17 cellular contexts compared by ENCODE assay signal in genomic region chr6:51019785-51020184, GRCh38.
DNase-seq lines count a peak whose midpoint lies in the region; ATAC-seq and TF ChIP-seq lines count a peak whose summit lies in the region.
"Had no signal": no experiment of that assay in that cellular context is flagged by ENCODE, and none has a peak within 500 bp of the region (broad histone marks: within the 10 kb centered on the region; RNA-seq: fewer than 3 reads in every experiment).

No MANE protein-coding gene starts in this region.

- H3K9me3 ChIP-seq in lower lobe of right lung (no peaks in the 10 kb centered on the region), GM23248 (ENCODE audit: low read depth) (no peaks in the 10 kb centered on the region)
- H3K9me3 ChIP-seq: BLaER1 treated with 17β-estradiol and CSF1 and Interleukin-3, amounts not matched to agents 10 nM and 100 nM; SJCRH30 had no signal

- no peaks in the 10 kb centered on the region for H3F3A ChIP-seq in GM23248 (ENCODE audit: insufficient read depth)

- ATAC-seq in lower lobe of right lung (no peak), HG02885 (IDR thresholded peaks at IDR 0.05; ENCODE audit: poor library complexity, unreplicated experiment) (no peak)

- no peaks in the 10 kb centered on the region for H4K20me1 ChIP-seq in GM23248 (ENCODE audit: insufficient read depth)
- H4K20me1 ChIP-seq: BLaER1 treated with 17β-estradiol and CSF1 and Interleukin-3, amounts not matched to agents 10 nM and 100 nM had no signal

- H3K4me1 ChIP-seq in lower lobe of right lung (no peaks in the 10 kb centered on the region), GM23248 (ENCODE audit: insufficient read depth) (no peaks in the 10 kb centered on the region)
- H3K4me1 ChIP-seq: BLaER1 treated with 17β-estradiol and CSF1 and Interleukin-3, amounts not matched to agents 10 nM and 100 nM; SJCRH30 had no signal

- intact Hi-C loops in lower lobe of right lung (cut with DNase I) = no loop called here

- no peak overlapping the region for H3K9ac ChIP-seq in GM23248
- H3K9ac ChIP-seq: BLaER1 treated with 17β-estradiol and CSF1 and Interleukin-3, amounts not matched to agents 10 nM and 100 nM had no signal

- in situ Hi-C loops in GM23248 (cut with MboI) = no loop called here

- TF ChIP-seq CTCF in lower lobe of right lung (IDR thresholded peaks at IDR 0.05) = no peak

- H3K4me3 ChIP-seq in lower lobe of right lung (no peak overlapping the region), GM23248 (no peak overlapping the region)
- H3K4me3 ChIP-seq: BLaER1 treated with 17β-estradiol and CSF1 and Interleukin-3, amounts not matched to agents 10 nM and 100 nM; SJCRH30 had no signal

- no peak overlapping the region for H3K4me2 ChIP-seq in GM23248 (ENCODE audit: unreplicated experiment)
- H3K4me2 ChIP-seq: BLaER1 treated with 17β-estradiol and CSF1 and Interleukin-3, amounts not matched to agents 10 nM and 100 nM had no signal

- H3K27ac ChIP-seq in lower lobe of right lung = no peak overlapping the region
- no peak overlapping the region for H3K27ac ChIP-seq in GM23248
- H3K27ac ChIP-seq: BLaER1 treated with 17β-estradiol and CSF1 and Interleukin-3, amounts not matched to agents 10 nM and 100 nM; RWPE1; SJCRH30 had no signal

- H2AFZ ChIP-seq in GM23248 = no peak overlapping the region

- H3K36me3 ChIP-seq in lower lobe of right lung (no peaks in the 10 kb centered on the region), GM23248 (ENCODE audit: low read depth) (no peaks in the 10 kb centered on the region)
- H3K36me3 ChIP-seq: BLaER1 treated with 17β-estradiol and CSF1 and Interleukin-3, amounts not matched to agents 10 nM and 100 nM; SJCRH30 had no signal

- no peaks in the 10 kb centered on the region for H3K79me2 ChIP-seq in GM23248 (ENCODE audit: insufficient read depth)

- no peaks in the 10 kb centered on the region for H3K27me3 ChIP-seq in lower lobe of right lung (ENCODE audit: low read depth)
- H3K27me3 ChIP-seq in GM23248 (replicated peaks; ENCODE audit: insufficient read depth) = no peaks in the 10 kb centered on the region
- H3K27me3 ChIP-seq: BLaER1 treated with 17β-estradiol and CSF1 and Interleukin-3, amounts not matched to agents 10 nM and 100 nM; SJCRH30 had no signal

- WGBS in GM23248 (ENCODE audit: low coverage in 1 of 2, low lambda C conversion rate in 2 of 2, missing lambda C conversion rate in 2 of 2), 2 experiments = 15 to 25% methylated on average over 5 of the region's 5 CpGs

- H3K9me2 ChIP-seq in GM23248 (ENCODE audit: insufficient read depth) = no peaks in the 10 kb centered on the region

- peak in 2 of 3 experiments; percentile 4 to 76 for DNase-seq in NCI-H1417 (lab: John Stamatoyannopoulos, UW)
- no peak for DNase-seq in NCI-H1417 treated with DMSO at 0.1 percent for 48 hours (lab: John Stamatoyannopoulos, UW)
- peak; percentile 43 for DNase-seq in NCI-H128 (lab: John Stamatoyannopoulos, UW; ENCODE audit: unreplicated experiment)
- DNase-seq in NCI-H510A (lab: John Stamatoyannopoulos, UW) = peak; percentile 37
- DNase-seq in left kidney (ENCODE audit: low read depth, low spot score) = peak; percentile 47
- DNase-seq in lower lobe of right lung = no peak
- no peak for DNase-seq in GM23248
- DNase-seq: 8988T, DMS 273 treated with DMSO at 0.1 percent for 48 hours, KG1, NCI-H1694, NCI-H2227 treated with DMSO at 0.1 percent for 48 hours, OCI-M1 had no signal

Comparison
In these comparisons a context has a peak if more than half of its experiments do, and no peak if none do; other contexts are left out.
1. DNase-seq: peak in NCI-H1417 (2 of 3), NCI-H128 (single experiment), NCI-H510A (single experiment) and left kidney (single experiment); none in NCI-H1417 treated with DMSO at 0.1 percent for 48 hours (single experiment), lower lobe of right lung (single experiment) and GM23248 (single experiment).